25 cellular contexts compared by ENCODE assay signal in genomic region chr4:25621027-25621930, GRCh38. TPM values are rescaled to one million over a fixed set of nuclear protein-coding genes. Genes with fewer than 3 reads are reported as not detected.
DNase-seq lines count a peak whose midpoint lies in the region; ATAC-seq, FAIRE-seq and TF ChIP-seq lines count a peak whose summit lies in the region.
"Had no signal": no experiment of that assay in that cellular context is flagged by ENCODE, and none has a peak within 500 bp of the region (broad histone marks: within the 10 kb centered on the region; RNA-seq: fewer than 3 reads in every experiment).

No MANE protein-coding gene starts in this region.

- DNase-seq in GM18507 (ENCODE audit: extremely low spot score, insufficient read length, low read depth) (no peak), choroid plexus epithelial cell (ENCODE audit: low read depth) (peak; percentile 2), neuronal stem cell (ENCODE audit: low spot score) (peak; percentile 63), A172 (ENCODE audit: low spot score) (no peak)
- no peak for DNase-seq in effector CD8-positive, alpha-beta T cell (lab: John Stamatoyannopoulos, UW)
- DNase-seq in activated effector memory CD4-positive, alpha-beta T cell treated with Interleukin-2 at 50 U/mL for 16 hours: no peak
- DNase-seq: activated B cell treated with CpG ODN at 0.5 μM for 24 hours; activated CD8-positive, alpha-beta memory T cell treated with anti-CD3 and anti-CD28 coated beads for 24 hours; COR-L47; foreskin melanocyte; NCI-H1105 treated with DMSO at 0.1 percent for 48 hours; NCI-H226; stimulated activated CD4-positive, alpha-beta T cell treated with anti-CD3 and anti-CD28 coated beads, Interleukin-2, amount 100 ng/mL, for 24 hours; T-helper 1 cell had no signal

- H2BK5ac ChIP-seq in neuronal stem cell (ENCODE audit: low read length): no peak overlapping the region

- H3K36me3 ChIP-seq in neuronal stem cell (replicated peaks in 1 of 2; ENCODE audit: control insufficient read depth in 2 of 2, insufficient read depth in 2 of 2, low read length in 2 of 2): no peaks in the 10 kb centered on the region

- H2BK12ac ChIP-seq in neuronal stem cell (ENCODE audit: low read length): no peak overlapping the region

- no peak overlapping the region for H4K91ac ChIP-seq in neuronal stem cell (ENCODE audit: low read depth, low read length, poor library complexity)

- ATAC-seq in HG03342 (IDR thresholded peaks at IDR 0.05; ENCODE audit: unreplicated experiment): peak; percentile 65
- no peak for ATAC-seq in GM21825 (IDR thresholded peaks at IDR 0.05; ENCODE audit: unreplicated experiment)
- ATAC-seq: Right ventricle myocardium inferior, sciatic nerve had no signal

- no peak for TF ChIP-seq CTCF in choroid plexus epithelial cell (conservative IDR thresholded peaks at IDR 0.05; ENCODE audit: low read depth, low read length)

- H2BK120ac ChIP-seq in neuronal stem cell (ENCODE audit: low read depth, low read length): no peak overlapping the region

- no peak overlapping the region for H3K4ac ChIP-seq in neuronal stem cell (ENCODE audit: low read length)

- H3K4me3 ChIP-seq in choroid plexus epithelial cell (ENCODE audit: low read depth, low read length) (no peak overlapping the region), neuronal stem cell (ENCODE audit: low read length in 2 of 2) (no peak overlapping the region)

- WGBS in neuronal stem cell (ENCODE audit: extremely low coverage in 2 of 2, insufficient read length in 2 of 2, insufficient replicate concordance in 1 of 2), 2 donors: no CpG with 5 or more reads among the region's 15 CpGs

- no peak overlapping the region for H3K27ac ChIP-seq in neuronal stem cell (replicated peaks; ENCODE audit: low read length)
- H3K27ac ChIP-seq: KMS-11 had no signal

- no peak overlapping the region for H3K9ac ChIP-seq in neuronal stem cell (ENCODE audit: low read depth, low read length, poor library complexity)
- H3K9ac ChIP-seq: KMS-11 had no signal

- no peak overlapping the region for H3K14ac ChIP-seq in neuronal stem cell (ENCODE audit: low read length)

- H3K4me1 ChIP-seq in neuronal stem cell (ENCODE audit: control insufficient read depth in 2 of 2, insufficient read depth in 1 of 2, low read depth in 1 of 2, low read length in 2 of 2): peaks cover 2 to 7% of the 10 kb centered on the region in 2 donors

- no peak overlapping the region for H3K18ac ChIP-seq in neuronal stem cell (ENCODE audit: low read length)

- H3K27me3 ChIP-seq in neuronal stem cell (ENCODE audit: control insufficient read depth in 3 of 3, insufficient read depth in 3 of 3, low read depth in 1 of 3, low read length in 3 of 3): peaks cover 0 to 14% (median 0%) of the 10 kb centered on the region in 3 experiments

- no peak overlapping the region for H2BK15ac ChIP-seq in neuronal stem cell (ENCODE audit: low read length)

- H4K8ac ChIP-seq in neuronal stem cell (ENCODE audit: low read depth, low read length): no peak overlapping the region

- H2AFZ ChIP-seq in neuronal stem cell (ENCODE audit: low read length): no peak overlapping the region

- H3K79me1 ChIP-seq in neuronal stem cell (ENCODE audit: low read depth, low read length): no peaks in the 10 kb centered on the region

- H2AK5ac ChIP-seq in neuronal stem cell (ENCODE audit: low read depth, low read length): no peak overlapping the region

- H3K4me2 ChIP-seq in neuronal stem cell (ENCODE audit: insufficient read depth, low read length, poor library complexity, severe bottlenecking): no peak overlapping the region
- H3K4me2 ChIP-seq: KMS-11 had no signal

- H3K9me3 ChIP-seq in neuronal stem cell (replicated peaks in 1 of 2; ENCODE audit: control insufficient read depth in 2 of 2, insufficient read depth in 1 of 2, low read depth in 1 of 2, low read length in 2 of 2): no peaks in the 10 kb centered on the region

- FAIRE-seq in GM18507 (lab: Jason Lieb, UNC): peak; percentile 47
- FAIRE-seq: G401.6, GM12892 had no signal

- no peak overlapping the region for H3K23ac ChIP-seq in neuronal stem cell (ENCODE audit: low read depth, low read length, poor library complexity)

RNA-seq across cellular contexts. Expression of gene SLC34A2, which starts 34.4 kb away (rescaled TPM):
- polyA plus RNA-seq in neuronal stem cell (2013, experiment 1 of 2): 0.04 TPM
- polyA plus RNA-seq in neuronal stem cell (2013, experiment 2 of 2): 0.03 TPM
- not detected in 2 replicates for total RNA-seq in A172 (2014; rRNA removed; shearing (Covaris generic))
- total RNA-seq: activated B cell treated with CpG ODN at 0.5 μM for 24 hours, chondrocyte, lung microvascular endothelial cell, subcutaneous adipose tissue had no signal
- polyA plus RNA-seq: neural cell had no signal

Comparison
In these comparisons a context has a peak if more than half of its experiments do, and no peak if none do; other contexts are left out.
1. DNase-seq: peak in choroid plexus epithelial cell (single experiment) and neuronal stem cell (single experiment); none in GM18507 (single experiment), effector CD8-positive, alpha-beta T cell (single experiment), A172 (single experiment) and activated effector memory CD4-positive, alpha-beta T cell treated with Interleukin-2 at 50 U/mL for 16 hours (single experiment).